28 cellular contexts compared by ENCODE assay signal in the genomic region with DNA sequence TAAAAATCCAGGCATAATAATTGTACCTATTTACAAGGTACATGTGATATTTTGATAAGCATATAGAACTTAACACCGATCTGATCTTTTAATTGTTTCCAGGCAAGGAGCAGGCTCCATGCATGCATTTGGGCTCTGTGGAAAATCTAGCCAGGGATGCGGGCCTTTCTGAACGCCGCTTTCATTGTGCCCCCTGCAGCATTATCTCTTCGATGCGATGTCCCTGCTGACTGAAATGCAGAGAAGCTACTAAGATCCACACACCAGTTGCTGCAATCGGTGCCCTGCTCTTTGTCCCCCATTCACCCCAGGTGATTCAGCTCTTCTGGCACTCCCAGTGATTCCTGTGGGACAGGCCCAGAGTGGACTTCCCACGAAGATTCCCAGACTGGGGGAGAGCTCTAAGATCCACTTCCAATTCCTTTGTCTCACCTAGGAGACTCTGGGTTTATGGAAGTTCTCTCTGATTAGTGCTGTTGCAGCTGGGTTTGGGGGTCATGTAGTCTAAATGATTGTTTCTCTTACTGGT.
DNase-seq lines count a peak whose midpoint lies in the region; ATAC-seq and TF ChIP-seq lines count a peak whose summit lies in the region.
"Had no signal": no experiment of that assay in that cellular context is flagged by ENCODE, and none has a peak within 500 bp of the region (broad histone marks: within the 10 kb centered on the region; RNA-seq: fewer than 3 reads in every experiment).

No MANE protein-coding gene starts in this region.

- no peaks in the 10 kb centered on the region for H3K9me2 ChIP-seq in hepatocyte (replicated peaks; ENCODE audit: insufficient read depth)
- no peaks in the 10 kb centered on the region for H3K9me2 ChIP-seq in PC-9 (ENCODE audit: insufficient read depth)

- H3K9me3 Mint-ChIP-seq in WTC11 (no peaks in the 10 kb centered on the region), neural progenitor cell (no peaks in the 10 kb centered on the region)
- H3K9me3 Mint-ChIP-seq: activated CD4-positive, alpha-beta memory T cell treated with anti-CD3 and anti-CD28 coated beads for 36 hours; HFFc6; naive thymus-derived CD4-positive, alpha-beta T cell; stimulated activated naive CD8-positive, alpha-beta T cell treated with anti-CD3 and anti-CD28 coated beads, Interleukin-15, amount 100 ng/mL, for 72 hours had no signal

- H3K4me1 Mint-ChIP-seq in WTC11 (peaks cover 4% of the 10 kb centered on the region; the same call in 1 of the 2 replicates), neural progenitor cell (peaks cover 8% of the 10 kb centered on the region)
- H3K4me1 Mint-ChIP-seq: CD14-positive monocyte; naive thymus-derived CD4-positive, alpha-beta T cell; stimulated activated naive CD8-positive, alpha-beta T cell treated with anti-CD3 and anti-CD28 coated beads, Interleukin-15, amount 100 ng/mL, for 72 hours had no signal

- no peaks in the 10 kb centered on the region for H3K79me2 ChIP-seq in hepatocyte
- H3K79me2 ChIP-seq in neural progenitor cell (ENCODE audit: low read depth) = no peaks in the 10 kb centered on the region
- H3K79me2 ChIP-seq in PC-9 (ENCODE audit: low read depth) = no peaks in the 10 kb centered on the region

- H4K20me1 ChIP-seq in hepatocyte (ENCODE audit: insufficient read depth, poor library complexity, severe bottlenecking) = no peaks in the 10 kb centered on the region
- no peaks in the 10 kb centered on the region for H4K20me1 ChIP-seq in neural progenitor cell (ENCODE audit: low read depth)
- no peaks in the 10 kb centered on the region for H4K20me1 ChIP-seq in PC-9 (ENCODE audit: insufficient read depth)

- H3K27ac Mint-ChIP-seq in WTC11 (peak overlapping the region; percentile 36), neural progenitor cell (no peak overlapping the region)
- H3K27ac Mint-ChIP-seq: activated CD4-positive, alpha-beta memory T cell treated with anti-CD3 and anti-CD28 coated beads for 36 hours; activated naive CD8-positive, alpha-beta T cell; CD14-positive monocyte; HFFc6; naive thymus-derived CD4-positive, alpha-beta T cell had no signal

- H3K9me3 ChIP-seq in hepatocyte (ENCODE audit: low read depth) (no peaks in the 10 kb centered on the region), neural progenitor cell (ENCODE audit: low read depth) (no peaks in the 10 kb centered on the region), PC-9 (ENCODE audit: insufficient read depth, low read depth) (no peaks in the 10 kb centered on the region)
- H3K9me3 ChIP-seq: ascending aorta, left lung, MG63, SJSA1, vagina had no signal

- H3K27ac ChIP-seq in hepatocyte (no peak overlapping the region), neural progenitor cell (peak overlapping the region; percentile 33), PC-9 (no peak overlapping the region)
- H3K27ac ChIP-seq: ascending aorta, left lung, SJSA1, vagina had no signal

- no peaks in the 10 kb centered on the region for H3K36me3 Mint-ChIP-seq in WTC11
- H3K36me3 Mint-ChIP-seq in neural progenitor cell = no peaks in the 10 kb centered on the region
- H3K36me3 Mint-ChIP-seq: activated CD4-positive, alpha-beta memory T cell treated with anti-CD3 and anti-CD28 coated beads for 36 hours; activated naive CD8-positive, alpha-beta T cell; CD14-positive monocyte; naive thymus-derived CD4-positive, alpha-beta T cell had no signal

- H3F3A ChIP-seq in neural progenitor cell (ENCODE audit: low read depth) (no peaks in the 10 kb centered on the region), PC-9 (ENCODE audit: insufficient read depth, low read depth) (no peaks in the 10 kb centered on the region)

- H3K27me3 ChIP-seq in hepatocyte (no peaks in the 10 kb centered on the region), neural progenitor cell (no peaks in the 10 kb centered on the region), PC-9 (ENCODE audit: insufficient read depth, low read depth) (no peaks in the 10 kb centered on the region)
- H3K27me3 ChIP-seq: ascending aorta, left lung, MG63, SJSA1, vagina had no signal

- no peaks in the 10 kb centered on the region for H3K4me1 ChIP-seq in hepatocyte (ENCODE audit: insufficient read depth)
- peaks cover 4% of the 10 kb centered on the region for H3K4me1 ChIP-seq in neural progenitor cell
- no peaks in the 10 kb centered on the region for H3K4me1 ChIP-seq in PC-9 (replicated peaks; ENCODE audit: insufficient read depth)
- H3K4me1 ChIP-seq: ascending aorta, left lung, SJSA1, vagina had no signal

- peak; percentile 12 for DNase-seq in HK-2 (ENCODE audit: unreplicated experiment)
- peak; percentile 21 for DNase-seq in WTC11 (ENCODE audit: low spot score)
- DNase-seq in hepatocyte (ENCODE audit: low spot score) = peak; percentile 6
- DNase-seq in neural progenitor cell (ENCODE audit: low spot score) = peak; percentile 37
- no peak for DNase-seq in HT-29 (ENCODE audit: low spot score)
- no peak for DNase-seq in pons (ENCODE audit: low spot score)
- DNase-seq in PC-9 = no peak
- DNase-seq: activated CD4-positive, alpha-beta memory T cell treated with anti-CD3 and anti-CD28 coated beads for 36 hours; activated CD4-positive, CD25-positive, alpha-beta regulatory T cell treated with anti-CD3 and anti-CD28 coated beads, Interleukin-2, amount 50 U/mL, for 72 hours; caudate nucleus; HFFc6; left lung; MG63; naive thymus-derived CD4-positive, alpha-beta T cell; NCI-H2081; NCI-H226; NCI-H748 treated with DMSO at 0.1 percent for 48 hours; occipital lobe; RPMI8226; stimulated activated naive CD8-positive, alpha-beta T cell treated with anti-CD3 and anti-CD28 coated beads, Interleukin-15, amount 100 ng/mL, for 72 hours had no signal

- no TSS peak for BruUV-seq in PC-9 (replicated peaks; lab: Mats Ljungman, UMichigan)

- TF ChIP-seq CTCF in WTC11 (IDR thresholded peaks at IDR 0.05) (no peak), hepatocyte (IDR thresholded peaks at IDR 0.05; ENCODE audit: poor library complexity) (no peak), neural progenitor cell (IDR thresholded peaks at IDR 0.05) (peak; percentile 15), PC-9 (conservative IDR thresholded peaks at IDR 0.05) (no peak)

- H3K4me3 ChIP-seq in hepatocyte (no peak overlapping the region), neural progenitor cell (no peak overlapping the region), PC-9 (no peak overlapping the region)
- H3K4me3 ChIP-seq: ascending aorta, GM12878, K562, left lung, MG63, SJSA1, vagina had no signal

- intact Hi-C loops in PC-9 (cut with micrococcal nuclease; ENCODE audit: unreplicated experiment) = no loop called here

- H3K4me2 ChIP-seq in hepatocyte = no peak overlapping the region
- no peak overlapping the region for H3K4me2 ChIP-seq in neural progenitor cell
- H3K4me2 ChIP-seq in PC-9 = no peak overlapping the region

- H3K36me3 ChIP-seq in hepatocyte (replicated peaks; ENCODE audit: insufficient read depth, low read depth) (no peaks in the 10 kb centered on the region), neural progenitor cell (no peaks in the 10 kb centered on the region), PC-9 (ENCODE audit: low read depth) (no peaks in the 10 kb centered on the region)
- H3K36me3 ChIP-seq: ascending aorta, left lung, MG63, SJSA1, vagina had no signal

- H3K27me3 Mint-ChIP-seq in WTC11 (ENCODE audit: low read depth) (no peaks in the 10 kb centered on the region), neural progenitor cell (ENCODE audit: insufficient read depth, low read depth) (no peaks in the 10 kb centered on the region)
- H3K27me3 Mint-ChIP-seq: activated CD4-positive, alpha-beta memory T cell treated with anti-CD3 and anti-CD28 coated beads for 36 hours; activated naive CD8-positive, alpha-beta T cell; stimulated activated naive CD8-positive, alpha-beta T cell treated with anti-CD3 and anti-CD28 coated beads, Interleukin-15, amount 100 ng/mL, for 72 hours had no signal

- 61% methylated on average over 8 of the region's 8 CpGs for WGBS in hepatocyte (ENCODE audit: low lambda C conversion rate, missing lambda C conversion rate)

- H3K9ac ChIP-seq in neural progenitor cell = no peak overlapping the region

- peak; percentile 83 for ATAC-seq in WTC11
- ATAC-seq in HG03521 (IDR thresholded peaks at IDR 0.05; ENCODE audit: unreplicated experiment) = no peak
- ATAC-seq: GM12878; K562; left lung; naive thymus-derived CD4-positive, alpha-beta T cell; stimulated activated naive CD8-positive, alpha-beta T cell treated with anti-CD3 and anti-CD28 coated beads, Interleukin-15, amount 100 ng/mL, for 72 hours had no signal

- H2AFZ ChIP-seq in hepatocyte = no peak overlapping the region
- peak overlapping the region; percentile 95 for H2AFZ ChIP-seq in neural progenitor cell (replicated peaks)
- H2AFZ ChIP-seq in PC-9 = no peak overlapping the region

- H3K4me3 Mint-ChIP-seq in WTC11 (no peak overlapping the region), neural progenitor cell (no peak overlapping the region)
- H3K4me3 Mint-ChIP-seq: activated CD4-positive, alpha-beta memory T cell treated with anti-CD3 and anti-CD28 coated beads for 36 hours; activated naive CD8-positive, alpha-beta T cell; CD14-positive monocyte; HFFc6; naive thymus-derived CD4-positive, alpha-beta T cell; stimulated activated naive CD8-positive, alpha-beta T cell treated with anti-CD3 and anti-CD28 coated beads, Interleukin-15, amount 100 ng/mL, for 72 hours had no signal

- POLR2A ChIA-PET in WTC11 (lab: Charles Lee) (no interaction called here), PC-9 (lab: Charles Lee; ENCODE audit: unreplicated experiment) (no interaction called here)

- CTCF ChIA-PET in WTC11 (lab: Charles Lee) (interaction anchor here (0.6 kb wide), 1 partner anchor 320 kb away, joined by 3 read pairs; no protein-coding TSS in a partner anchor), PC-9 (lab: Charles Lee) (no interaction called here)

Comparison
In these comparisons a context has a peak if more than half of its experiments do, and no peak if none do; other contexts are left out.
1. DNase-seq: peak in HK-2 (single experiment), WTC11 (single experiment), hepatocyte (single experiment) and neural progenitor cell (single experiment); none in HT-29 (single experiment), pons (single experiment) and PC-9 (0 of 2).